ENCODE assay signal across 8 cellular contexts in the genomic region with DNA sequence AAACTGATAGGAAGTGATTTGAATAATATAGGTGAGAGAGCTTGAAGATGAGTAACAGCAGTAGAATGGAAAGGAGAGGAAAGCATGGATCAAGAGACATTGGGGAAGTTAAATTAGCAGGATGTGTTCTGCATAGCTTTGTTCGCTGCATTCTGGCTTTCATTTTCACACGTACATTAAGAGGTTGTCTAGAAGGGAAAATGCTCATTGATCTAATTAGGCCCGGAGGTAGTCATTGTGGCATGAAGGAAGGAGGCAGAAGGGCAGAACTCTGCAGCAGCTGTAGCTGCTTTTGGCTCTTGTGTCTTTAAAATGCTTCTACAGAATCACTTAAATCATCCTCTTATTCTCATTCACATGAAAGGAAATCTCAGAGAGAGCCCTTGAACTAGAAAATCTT. TPM values are rescaled to one million over a fixed set of nuclear protein-coding genes. Genes with fewer than 3 reads are reported as not detected.
DNase-seq lines count a peak whose midpoint lies in the region; ATAC-seq and TF ChIP-seq lines count a peak whose summit lies in the region.

No MANE protein-coding gene starts in this region.

- no peak for TF ChIP-seq CTCF in nephron (IDR thresholded peaks at IDR 0.05; ENCODE audit: unreplicated experiment in 3 of 3)

- DNase-seq in NCI-H1436 (lab: John Stamatoyannopoulos, UW) (peak; percentile 3), NCI-H1436 treated with DMSO at 0.1 percent for 48 hours (lab: John Stamatoyannopoulos, UW) (no peak), SK-N-DZ (ENCODE audit: low spot score) (peak; percentile 39)
- no peak for DNase-seq in stimulated activated CD4-positive, alpha-beta T cell treated with anti-CD3 and anti-CD28 coated beads, Interleukin-1b, Interleukin-23, amount 100 ng/mL, for 48 hours
- no peak for DNase-seq in effector memory CD4-positive, alpha-beta T cell
- DNase-seq in stimulated activated CD4-positive, alpha-beta T cell treated with anti-CD3 and anti-CD28 coated beads, Interleukin-2, amount 100 ng/mL, for 48 hours, result no peak

- H3K4me1 Mint-ChIP-seq in nephron, result peaks cover 25% of the 10 kb centered on the region

- no peaks in the 10 kb centered on the region for H3K9me3 ChIP-seq in effector memory CD4-positive, alpha-beta T cell (ENCODE audit: control insufficient read depth, low read length)

- no peaks in the 10 kb centered on the region for H3K36me3 ChIP-seq in effector memory CD4-positive, alpha-beta T cell (ENCODE audit: control insufficient read depth, insufficient read depth, low read length)

- peaks cover under 1% of the 10 kb centered on the region for H3K9me3 Mint-ChIP-seq in nephron

- ATAC-seq in HG02798 (IDR thresholded peaks at IDR 0.05; ENCODE audit: poor library complexity, unreplicated experiment), result peak; percentile 82

- H3K27ac Mint-ChIP-seq in nephron, result peak overlapping the region; percentile 55 to 81 (median 78)

- H3K4me3 ChIP-seq in effector memory CD4-positive, alpha-beta T cell (ENCODE audit: insufficient read depth, low read depth, low read length, poor library complexity, severe bottlenecking), result no peak overlapping the region

- H3K27ac ChIP-seq in effector memory CD4-positive, alpha-beta T cell (ENCODE audit: insufficient read depth, low read length, poor library complexity, severe bottlenecking), result no peak overlapping the region

- peaks cover 7% of the 10 kb centered on the region for H3K4me1 ChIP-seq in effector memory CD4-positive, alpha-beta T cell (ENCODE audit: control insufficient read depth, insufficient read depth, low read length, poor library complexity, severe bottlenecking)

- H3K27me3 ChIP-seq in effector memory CD4-positive, alpha-beta T cell (replicated peaks; ENCODE audit: control insufficient read depth, insufficient read depth, low read length, poor library complexity, severe bottlenecking), result no peaks in the 10 kb centered on the region

- H3K4me3 Mint-ChIP-seq in nephron, result peak overlapping the region in 2 of 3 experiments; percentile 5 to 15

- H3K27me3 Mint-ChIP-seq in nephron (ENCODE audit: low read depth), result no peaks in the 10 kb centered on the region

- no peaks in the 10 kb centered on the region for H3K36me3 Mint-ChIP-seq in nephron (ENCODE audit: low read depth)

RNA-seq across cellular contexts. Expression of a gene that starts 40.3 kb away (rescaled TPM):
- 10.0 and 13.3 TPM in 2 replicates for polyA plus RNA-seq in SK-N-DZ (2014; cell fraction: cytosol; rRNA removed)
- 7.0 and 8.0 TPM in 2 replicates for polyA plus RNA-seq in SK-N-DZ (2014; cell fraction: nucleus; rRNA removed)

Comparison
In these comparisons a context has a peak if more than half of its experiments do, and no peak if none do; other contexts are left out.
1. DNase-seq: peak in NCI-H1436 (single experiment) and SK-N-DZ (single experiment); none in NCI-H1436 treated with DMSO at 0.1 percent for 48 hours (single experiment), stimulated activated CD4-positive, alpha-beta T cell treated with anti-CD3 and anti-CD28 coated beads, Interleukin-1b, Interleukin-23, amount 100 ng/mL, for 48 hours (single experiment), effector memory CD4-positive, alpha-beta T cell (0 of 3) and stimulated activated CD4-positive, alpha-beta T cell treated with anti-CD3 and anti-CD28 coated beads, Interleukin-2, amount 100 ng/mL, for 48 hours (0 of 2).